8 cellular contexts compared by ENCODE assay signal in the genomic region with DNA sequence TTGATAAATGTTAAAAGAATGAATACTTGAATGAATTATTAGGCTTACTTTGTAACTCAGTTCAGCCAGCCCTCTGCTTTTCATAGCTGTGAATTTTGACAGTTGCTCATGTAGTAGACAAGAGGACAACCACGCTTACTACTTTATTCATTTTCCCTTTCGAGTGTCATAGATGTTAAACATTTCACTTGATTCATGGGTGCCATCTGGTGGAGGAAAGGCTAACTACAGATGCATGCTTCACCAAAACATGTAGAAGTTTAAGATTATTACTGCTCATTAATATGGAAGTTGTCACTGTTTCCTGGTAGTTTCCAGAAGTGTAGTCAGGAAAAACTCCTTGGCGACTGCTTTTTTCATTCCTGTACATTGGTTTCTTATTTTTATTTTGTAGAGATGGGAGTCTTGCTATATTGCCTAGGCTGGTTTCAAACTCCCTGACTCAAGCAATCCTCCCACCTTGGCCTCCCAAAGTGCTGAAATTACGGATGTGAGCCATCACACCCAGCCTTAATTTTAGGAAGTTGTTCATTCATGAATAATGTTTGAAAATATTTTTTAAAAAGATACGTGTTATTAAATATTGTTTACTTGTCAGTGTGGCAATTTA.
DNase-seq lines count a peak whose midpoint lies in the region; ATAC-seq and TF ChIP-seq lines count a peak whose summit lies in the region.

No MANE protein-coding gene starts in this region.

- no peaks in the 10 kb centered on the region for H3K4me1 ChIP-seq in testis

- POLR2A ChIA-PET in BJ (lab: Charles Lee), result no interaction called here
- POLR2A ChIA-PET in activated CD8-positive, alpha-beta T cell treated with anti-CD3 and anti-CD28 coated beads for 36 hours (lab: Charles Lee), result no interaction called here

- intact Hi-C loops in activated CD8-positive, alpha-beta T cell treated with anti-CD3 and anti-CD28 coated beads for 36 hours (cut with micrococcal nuclease), result loop anchor here (1.0 to 5.0 kb wide), 2 partner anchors 235 to 255 kb away; no protein-coding TSS in a partner anchor
- intact Hi-C loops in testis (cut with DNase I; ENCODE audit: low total_unique reads), result no loop called here

- no peak for DNase-seq in BJ (ENCODE audit: low read depth)
- peak; percentile 49 for DNase-seq in HK-2 (ENCODE audit: unreplicated experiment)
- DNase-seq in activated CD8-positive, alpha-beta T cell treated with anti-CD3 and anti-CD28 coated beads for 36 hours, result peak; percentile 89
- peak; percentile 47 for DNase-seq in epidermal melanocyte (ENCODE audit: insufficient read length, low spot score)
- DNase-seq in testis, result peak; percentile 88
- no peak for DNase-seq in cortex of kidney (lab: John Stamatoyannopoulos, UW)

- H3K27me3 ChIP-seq in BJ (ENCODE audit: control insufficient read depth, insufficient read depth, low read length), result no peaks in the 10 kb centered on the region; the same call in 1 of the 2 replicates
- no peaks in the 10 kb centered on the region for H3K27me3 ChIP-seq in testis

- H3K4me3 Mint-ChIP-seq in activated CD8-positive, alpha-beta T cell treated with anti-CD3 and anti-CD28 coated beads for 36 hours, result no peak overlapping the region
- H3K4me3 Mint-ChIP-seq in nephron, result no peak overlapping the region

- H3K9me3 ChIP-seq in testis, result no peaks in the 10 kb centered on the region

- no peaks in the 10 kb centered on the region for H3K36me3 ChIP-seq in BJ (ENCODE audit: control insufficient read depth, insufficient read depth, low read length)
- no peaks in the 10 kb centered on the region for H3K36me3 ChIP-seq in testis (ENCODE audit: low read depth, missing control alignments)

- CTCF ChIA-PET in BJ (lab: Yijun Ruan, JAX), result interaction anchor here (0.5 to 5.1 kb wide), 16 partner anchors 9 to 333 kb away, joined by 3 to 48 read pairs (median 6); no protein-coding TSS in a partner anchor
- CTCF ChIA-PET in activated CD8-positive, alpha-beta T cell treated with anti-CD3 and anti-CD28 coated beads for 36 hours (lab: Charles Lee), result interaction anchor here (0.7 to 2.1 kb wide), 48 partner anchors 8 to 365 kb away, joined by 3 to 20 read pairs (median 4); no protein-coding TSS in a partner anchor

- no peak overlapping the region for H3K27ac Mint-ChIP-seq in activated CD8-positive, alpha-beta T cell treated with anti-CD3 and anti-CD28 coated beads for 36 hours
- H3K27ac Mint-ChIP-seq in nephron, result no peak overlapping the region

- no peak overlapping the region for H3K27ac ChIP-seq in testis

- no peaks in the 10 kb centered on the region for H3K4me1 Mint-ChIP-seq in activated CD8-positive, alpha-beta T cell treated with anti-CD3 and anti-CD28 coated beads for 36 hours (ENCODE audit: low read depth)
- peaks cover 3% of the 10 kb centered on the region for H3K4me1 Mint-ChIP-seq in nephron

- H3K36me3 Mint-ChIP-seq in activated CD8-positive, alpha-beta T cell treated with anti-CD3 and anti-CD28 coated beads for 36 hours (ENCODE audit: low read depth), result no peaks in the 10 kb centered on the region
- peaks cover 11% of the 10 kb centered on the region for H3K36me3 Mint-ChIP-seq in nephron (ENCODE audit: low read depth)

- WGBS in testis, 2 donors, result 40 to 41% methylated on average over 5 of the region's 5 CpGs

- ATAC-seq in GM21360 (IDR thresholded peaks at IDR 0.05; ENCODE audit: unreplicated experiment), result peak; percentile 75
- peak; percentile 85 for ATAC-seq in activated CD8-positive, alpha-beta T cell treated with anti-CD3 and anti-CD28 coated beads for 36 hours

- no peaks in the 10 kb centered on the region for H3K27me3 Mint-ChIP-seq in activated CD8-positive, alpha-beta T cell treated with anti-CD3 and anti-CD28 coated beads for 36 hours
- H3K27me3 Mint-ChIP-seq in nephron (ENCODE audit: low read depth), result no peaks in the 10 kb centered on the region

- TF ChIP-seq POLR2A in testis (IDR thresholded peaks at IDR 0.05), result no peak

- H3K9me3 Mint-ChIP-seq in activated CD8-positive, alpha-beta T cell treated with anti-CD3 and anti-CD28 coated beads for 36 hours, result no peaks in the 10 kb centered on the region
- H3K9me3 Mint-ChIP-seq in nephron, result peaks cover 8% of the 10 kb centered on the region

- TF ChIP-seq CTCF in BJ (IDR thresholded peaks at IDR 0.05; ENCODE audit: insufficient read depth, low read depth, low read length) (peak; percentile 85), nephron (IDR thresholded peaks at IDR 0.05; ENCODE audit: unreplicated experiment in 3 of 3) (peak; percentile 82 to 90 (median 83)), testis (IDR thresholded peaks at IDR 0.05) (peak; percentile 82 to 83 (median 83))
- TF ChIP-seq CTCF in activated CD8-positive, alpha-beta T cell treated with anti-CD3 and anti-CD28 coated beads for 36 hours (IDR thresholded peaks at IDR 0.05), result peak; percentile 77

- H3K4me3 ChIP-seq in BJ (ENCODE audit: low read depth, low read length), result no peak overlapping the region
- no peak overlapping the region for H3K4me3 ChIP-seq in testis

Comparison
In these comparisons a context has a peak if more than half of its experiments do, and no peak if none do; other contexts are left out.
1. DNase-seq: peak in HK-2 (single experiment), activated CD8-positive, alpha-beta T cell treated with anti-CD3 and anti-CD28 coated beads for 36 hours (single experiment), epidermal melanocyte (single experiment) and testis (single experiment); none in BJ (single experiment) and cortex of kidney (single experiment).
2. Peak in every context shown above with its lines, with median percentiles within 50 percentile points of each other: CTCF ChIP-seq.